16 cellular contexts compared by ENCODE assay signal in genomic region chr10:51423121-51423452, GRCh38.
"Had no signal": no experiment of that assay in that cellular context is flagged by ENCODE, and none has a peak within 500 bp of the region (broad histone marks: within the 10 kb centered on the region; RNA-seq: fewer than 3 reads in every experiment).

No MANE protein-coding gene starts in this region.

- H3K27ac ChIP-seq: epithelial cell of prostate, pancreas, testis had no signal

- H3K9me3 Mint-ChIP-seq: immature natural killer cell; nephron; stimulated activated memory B cell treated with anti-CD40 and anti-IgM and Interleukin-4, amounts not matched to agents 10 μg/mL and 1 μg/mL and 100 μg/mL, for 72 hours; stimulated activated naive CD8-positive, alpha-beta T cell treated with anti-CD3 and anti-CD28 coated beads, Interleukin-15, amount 100 ng/mL, for 72 hours had no signal

- H3K36me3 Mint-ChIP-seq: immature natural killer cell; naive B cell; stimulated activated memory B cell treated with anti-CD40 and anti-IgM and Interleukin-4, amounts not matched to agents 10 μg/mL and 1 μg/mL and 100 μg/mL, for 72 hours had no signal

- H3K9me3 ChIP-seq: esophagus muscularis mucosa, gastrocnemius medialis, left lung, pancreas, testis, transverse colon had no signal

- H3K4me3 Mint-ChIP-seq: naive B cell; nephron; stimulated activated memory B cell treated with anti-CD40 and anti-IgM and Interleukin-4, amounts not matched to agents 10 μg/mL and 1 μg/mL and 100 μg/mL, for 72 hours; stimulated activated naive CD8-positive, alpha-beta T cell treated with anti-CD3 and anti-CD28 coated beads, Interleukin-15, amount 100 ng/mL, for 72 hours had no signal

- H3K36me3 ChIP-seq: esophagus muscularis mucosa, gastrocnemius medialis, left lung, pancreas, transverse colon had no signal

- ATAC-seq: stimulated activated memory B cell treated with anti-CD40 and anti-IgM and Interleukin-4, amounts not matched to agents 10 μg/mL and 1 μg/mL and 100 μg/mL, for 72 hours; stimulated activated naive CD8-positive, alpha-beta T cell treated with anti-CD3 and anti-CD28 coated beads, Interleukin-15, amount 100 ng/mL, for 72 hours had no signal

- H3K27me3 ChIP-seq: esophagus muscularis mucosa, gastrocnemius medialis, left lung, pancreas, testis, transverse colon had no signal

- DNase-seq: effector memory CD4-positive, alpha-beta T cell; left lung; naive B cell; occipital lobe had no signal

- H3K4me3 ChIP-seq: esophagus muscularis mucosa, left lung, lung, pancreas, testis, transverse colon had no signal

- H3K27ac Mint-ChIP-seq: naive B cell; progenitor cell of endocrine pancreas; stimulated activated memory B cell treated with anti-CD40 and anti-IgM and Interleukin-4, amounts not matched to agents 10 μg/mL and 1 μg/mL and 100 μg/mL, for 72 hours; stimulated activated naive CD8-positive, alpha-beta T cell treated with anti-CD3 and anti-CD28 coated beads, Interleukin-15, amount 100 ng/mL, for 72 hours had no signal

- H3K4me1 Mint-ChIP-seq: stimulated activated naive CD8-positive, alpha-beta T cell treated with anti-CD3 and anti-CD28 coated beads, Interleukin-15, amount 100 ng/mL, for 72 hours had no signal

- H3K4me1 ChIP-seq: pancreas, testis had no signal
